In the genomic region with DNA sequence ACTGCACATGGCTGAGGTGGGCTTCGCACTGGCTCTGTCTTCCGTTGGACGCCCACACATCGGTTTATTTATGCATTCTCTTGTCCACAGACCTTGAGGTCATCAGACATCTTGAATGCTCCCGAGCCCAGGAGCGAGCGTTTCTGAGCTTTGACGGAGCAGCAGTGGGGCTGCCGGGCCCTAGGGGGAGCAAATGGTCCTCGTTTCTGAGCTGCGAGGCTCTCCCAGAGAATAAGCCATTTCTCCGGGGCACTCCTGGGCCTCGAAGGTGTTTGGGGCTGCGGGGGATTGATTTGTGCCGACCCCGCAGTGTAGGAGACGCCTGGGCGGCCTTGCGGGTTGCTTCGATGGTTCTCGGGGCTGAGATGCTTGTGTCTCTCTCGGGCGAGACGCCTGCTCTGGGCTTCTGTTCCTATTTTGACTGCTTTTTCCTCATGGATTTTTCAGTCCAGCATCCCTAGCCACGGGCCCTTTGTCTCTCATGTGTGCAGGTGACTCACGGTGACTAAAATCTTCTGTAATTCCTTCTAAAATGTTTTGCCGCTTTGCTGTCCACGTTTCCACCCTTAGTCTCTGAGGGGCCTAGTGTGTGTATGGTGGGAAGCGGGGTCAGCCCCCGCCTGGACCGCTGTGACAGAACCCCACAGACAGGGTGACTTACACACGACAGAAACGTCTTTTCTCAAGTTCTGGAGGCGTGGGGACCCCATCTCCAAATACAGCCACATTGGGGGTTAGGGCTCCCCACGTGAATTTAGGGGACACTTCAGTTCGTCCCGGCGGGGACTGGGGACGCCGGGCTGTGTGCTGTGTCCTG, we compare ENCODE assay signal across 8 cellular contexts.
A peak's percentile ranks its signal among the peaks of the same experiment; 100 is the strongest.
DNase-seq lines count a peak whose midpoint lies in the region; ATAC-seq and TF ChIP-seq lines count a peak whose summit lies in the region.

No MANE protein-coding gene starts in this region.

- no peaks in the 10 kb centered on the region for H3K9me3 Mint-ChIP-seq in activated CD8-positive, alpha-beta T cell treated with anti-CD3 and anti-CD28 coated beads for 36 hours

- peak; percentile 43 for TF ChIP-seq CTCF in activated CD8-positive, alpha-beta T cell treated with anti-CD3 and anti-CD28 coated beads for 36 hours (IDR thresholded peaks at IDR 0.05)
- no peak for TF ChIP-seq CTCF in omental fat pad (IDR thresholded peaks at IDR 0.05)

- H3K36me3 Mint-ChIP-seq in activated CD8-positive, alpha-beta T cell treated with anti-CD3 and anti-CD28 coated beads for 36 hours (ENCODE audit: low read depth) = no peaks in the 10 kb centered on the region

- CTCF ChIA-PET in activated CD8-positive, alpha-beta T cell treated with anti-CD3 and anti-CD28 coated beads for 36 hours (lab: Charles Lee) = interaction anchor here (0.9 to 2.5 kb wide), 3 partner anchors 42 to 172 kb away, joined by 3 to 11 read pairs (median 5); no protein-coding TSS in a partner anchor

- POLR2A ChIA-PET in activated CD8-positive, alpha-beta T cell treated with anti-CD3 and anti-CD28 coated beads for 36 hours (lab: Charles Lee) = no interaction called here

- H3K27ac Mint-ChIP-seq in activated CD8-positive, alpha-beta T cell treated with anti-CD3 and anti-CD28 coated beads for 36 hours = peak overlapping the region; percentile 80

- H3K27me3 Mint-ChIP-seq in activated CD8-positive, alpha-beta T cell treated with anti-CD3 and anti-CD28 coated beads for 36 hours = no peaks in the 10 kb centered on the region

- DNase-seq in CD1c-positive myeloid dendritic cell (ENCODE audit: extremely low spot score) = peak; percentile 12
- DNase-seq in HPDE6-E6E7 (ENCODE audit: extremely low spot score) = peak; percentile 78
- DNase-seq in activated CD8-positive, alpha-beta T cell treated with anti-CD3 and anti-CD28 coated beads for 36 hours = peak; percentile 49
- peak; percentile 35 for DNase-seq in fibroblast of the conjunctiva (ENCODE audit: low read depth)
- no peak for DNase-seq in omental fat pad (ENCODE audit: low spot score)

- peaks cover 17% of the 10 kb centered on the region for H3K4me1 Mint-ChIP-seq in activated CD8-positive, alpha-beta T cell treated with anti-CD3 and anti-CD28 coated beads for 36 hours (ENCODE audit: low read depth)

- no peak for ATAC-seq in activated CD8-positive, alpha-beta T cell treated with anti-CD3 and anti-CD28 coated beads for 36 hours
- ATAC-seq in omental fat pad (ENCODE audit: low FRiP score) (peak; percentile 13), HG03565 (IDR thresholded peaks at IDR 0.05; ENCODE audit: unreplicated experiment) (no peak), GM19467 (IDR thresholded peaks at IDR 0.05; ENCODE audit: unreplicated experiment) (no peak), GM21447 (IDR thresholded peaks at IDR 0.05; ENCODE audit: unreplicated experiment) (no peak)

- intact Hi-C loops in activated CD8-positive, alpha-beta T cell treated with anti-CD3 and anti-CD28 coated beads for 36 hours (cut with micrococcal nuclease) = no loop called here

- peak overlapping the region; percentile 73 for H3K4me3 Mint-ChIP-seq in activated CD8-positive, alpha-beta T cell treated with anti-CD3 and anti-CD28 coated beads for 36 hours
